ENCODE assay signal across 8 cellular contexts in genomic region chr6:31794866-31795615, GRCh38. TPM values are rescaled to one million over a fixed set of nuclear protein-coding genes. Genes with fewer than 3 reads are reported as not detected.
DNase-seq lines count a peak whose midpoint lies in the region; ATAC-seq and TF ChIP-seq lines count a peak whose summit lies in the region.

No MANE protein-coding gene starts in this region.

- intact Hi-C loops in Right ventricle myocardium superior (cut with DNase I): no loop called here
- intact Hi-C loops in psoas muscle (cut with DNase I): loop anchor here (2.0 to 5.0 kb wide), 2 partner anchors 32 to 37 kb away; partner anchors contain the start of gene HSPA1B (in 1 of the 2)

- H3K4me3 ChIP-seq in psoas muscle: peak overlapping the region; percentile 81

- no peaks in the 10 kb centered on the region for H3K9me3 ChIP-seq in psoas muscle

- peak; percentile 13 for ATAC-seq in HG03097 (IDR thresholded peaks at IDR 0.05; ENCODE audit: low FRiP score, unreplicated experiment)
- ATAC-seq in Right ventricle myocardium superior (ENCODE audit: poor library complexity): peak; percentile 38
- ATAC-seq in psoas muscle: peak; percentile 3 to 45 (median 30)

- H3K27ac ChIP-seq in psoas muscle: peak overlapping the region; percentile 94

- peak; percentile 54 for DNase-seq in NOMO-1 treated with DMSO at 0.1 percent for 48 hours (lab: John Stamatoyannopoulos, UW; ENCODE audit: unreplicated experiment)
- DNase-seq in NOMO-1 treated with dmso at 0.1 percent for 144 hours (lab: John Stamatoyannopoulos, UW; ENCODE audit: unreplicated experiment): no peak
- DNase-seq in activated T-cell treated with anti-CD3 and anti-CD28 coated beads for 4 hours: peak; percentile 27
- no peak for DNase-seq in Right ventricle myocardium superior
- DNase-seq in psoas muscle: no peak
- DNase-seq in stimulated activated naive CD4-positive, alpha-beta T cell (lab: John Stamatoyannopoulos, UW): no peak
- no peak for DNase-seq in SW 1271 (lab: John Stamatoyannopoulos, UW)

- WGBS in psoas muscle, 3 donors: 1 to 2% (median 1%) methylated on average over 43 to 44 of the region's 44 CpGs

- H3K4me1 ChIP-seq in psoas muscle: peaks cover 24% of the 10 kb centered on the region

- H3K36me3 ChIP-seq in psoas muscle (ENCODE audit: insufficient read depth in 1 of 2, low read depth in 1 of 2): peaks cover 0 to 44% of the 10 kb centered on the region in 2 donors

- no peak for TF ChIP-seq CTCF in psoas muscle (IDR thresholded peaks at IDR 0.05)

- no peaks in the 10 kb centered on the region for H3K27me3 ChIP-seq in psoas muscle (ENCODE audit: insufficient read depth in 3 of 3, low read length in 2 of 3)

RNA-seq across cellular contexts. Expression of gene VARS1, which starts 0.5 kb away (rescaled TPM):
- total RNA-seq in Right ventricle myocardium superior (22.1 TPM), psoas muscle (100 to 1,000 TPM in 1 of 4 donors, 10 to 100 TPM in 3; 53.2 to 108 (median 76.1) TPM)
- polyA plus RNA-seq in psoas muscle: 10 to 100 TPM; 43.9 to 70.4 (median 57.4) TPM

RNA-seq across cellular contexts. Expression of gene LSM2, which starts 11.7 kb away (rescaled TPM):
- total RNA-seq in Right ventricle myocardium superior: 23.0 TPM
- 10 to 100 TPM; 19.5 to 42.9 (median 28.7) TPM for total RNA-seq in psoas muscle
- polyA plus RNA-seq in psoas muscle: 10 to 100 TPM; 35.3 to 92.1 (median 44.2) TPM

RNA-seq across cellular contexts. Expression of gene VWA7, which starts 17.9 kb away (rescaled TPM):
- total RNA-seq in Right ventricle myocardium superior: 9.5 TPM
- 1 to 10 TPM; 5.2 to 8.0 (median 7.5) TPM for total RNA-seq in psoas muscle
- polyA plus RNA-seq in psoas muscle: 1 to 10 TPM in 2 of 3 donors, under 1 TPM in 1; 0.76 to 3.5 (median 1.8) TPM

RNA-seq across cellular contexts. Expression of gene HSPA1L, which starts 20.0 kb away (rescaled TPM):
- total RNA-seq in Right ventricle myocardium superior: 2.0 TPM
- total RNA-seq in psoas muscle: 1 to 10 TPM; 2.5 to 6.2 (median 4.4) TPM
- polyA plus RNA-seq in psoas muscle: 10 to 100 TPM in 1 of 3 donors, 1 to 10 TPM in 1, under 1 TPM in 1; 0.86 to 23.1 (median 3.3) TPM

RNA-seq across cellular contexts. Expression of gene HSPA1A, which starts 20.3 kb away (rescaled TPM):
- total RNA-seq in Right ventricle myocardium superior (324 TPM), psoas muscle (100 to 1,000 TPM; 241 to 940 (median 407) TPM)
- 100 to 1,000 TPM in 2 of 3 donors, 10 to 100 TPM in 1; 37.1 to 319 (median 203) TPM for polyA plus RNA-seq in psoas muscle

Comparison
In these comparisons a context has a peak if more than half of its experiments do, and no peak if none do; other contexts are left out.
1. DNase-seq: peak in NOMO-1 treated with DMSO at 0.1 percent for 48 hours (single experiment) and activated T-cell treated with anti-CD3 and anti-CD28 coated beads for 4 hours (single experiment); none in NOMO-1 treated with dmso at 0.1 percent for 144 hours (single experiment), Right ventricle myocardium superior (single experiment), psoas muscle (0 of 2), stimulated activated naive CD4-positive, alpha-beta T cell (0 of 6) and SW 1271 (0 of 2).
2. Peak in every context shown above with its lines, with median percentiles within 50 percentile points of each other: ATAC-seq.